10 cellular contexts compared by ENCODE assay signal in the genomic region with DNA sequence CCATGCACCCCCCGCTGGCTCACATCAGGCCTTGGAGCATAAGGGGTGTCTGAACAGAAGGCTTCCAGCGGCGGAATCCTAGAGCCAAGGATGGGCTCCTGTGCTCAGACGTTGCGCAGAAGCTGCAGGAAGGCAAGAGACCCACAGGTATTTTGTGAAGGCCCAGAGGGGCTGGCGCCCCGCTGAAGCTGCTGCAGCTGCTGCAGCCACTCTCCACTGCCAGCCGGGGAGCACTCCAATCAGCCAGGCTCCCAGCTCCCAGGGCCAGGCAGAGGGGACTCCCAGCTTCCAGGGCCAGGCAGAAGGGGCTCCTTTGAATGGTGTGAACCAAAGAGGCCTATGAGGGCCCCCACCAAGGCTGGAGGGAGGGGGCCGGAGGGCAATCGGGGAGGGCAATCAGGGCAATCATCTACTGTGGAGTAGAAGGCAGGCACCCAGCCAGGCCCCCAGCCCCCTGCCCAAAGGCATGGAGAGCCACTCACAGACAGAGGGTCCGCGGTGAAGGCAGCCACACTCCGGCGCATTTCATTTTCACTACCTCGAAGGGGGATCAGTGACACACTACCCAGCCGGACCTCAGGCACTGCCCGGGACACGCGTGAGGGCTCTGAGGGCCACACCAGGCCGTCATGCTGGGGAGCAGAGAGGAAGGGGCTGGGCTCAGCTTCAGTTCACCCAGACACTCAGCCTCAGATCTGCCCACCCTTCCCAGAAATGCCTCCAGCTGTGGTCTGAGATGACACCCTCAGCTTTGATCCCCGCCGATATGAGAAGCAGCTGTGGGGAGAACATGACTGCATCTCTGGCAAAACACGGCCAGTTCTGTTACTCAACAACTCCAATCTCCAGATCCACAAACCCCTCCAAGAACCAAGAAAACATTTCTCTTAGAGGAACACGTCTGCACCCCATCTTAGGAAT. TPM values are rescaled to one million over a fixed set of nuclear protein-coding genes. Genes with fewer than 3 reads are reported as not detected.
DNase-seq lines count a peak whose midpoint lies in the region; ATAC-seq, FAIRE-seq and TF ChIP-seq lines count a peak whose summit lies in the region.
"Had no signal": no experiment of that assay in that cellular context is flagged by ENCODE, and none has a peak within 500 bp of the region (broad histone marks: within the 10 kb centered on the region; RNA-seq: fewer than 3 reads in every experiment).

No MANE protein-coding gene starts in this region.

- intact Hi-C loops in kidney (cut with DNase I): no loop called here

- peaks cover 18 to 21% of the 10 kb centered on the region in 2 donors for H3K36me3 ChIP-seq in kidney (ENCODE audit: control insufficient read depth in 1 of 2, insufficient read depth in 2 of 2, low read length in 2 of 2)

- H3K4me3 ChIP-seq in kidney (ENCODE audit: low read length in 2 of 2): no peak overlapping the region
- H3K4me3 ChIP-seq: coronary artery had no signal

- no peak for TF ChIP-seq CTCF in RWPE1 (conservative IDR thresholded peaks at IDR 0.05; ENCODE audit: low read depth)
- TF ChIP-seq CTCF in kidney (IDR thresholded peaks at IDR 0.05; ENCODE audit: borderline replicate concordance, extremely low read depth, insufficient read depth): no peak

- peaks cover 0 to 4% of the 10 kb centered on the region in 2 donors for H3K4me1 ChIP-seq in kidney (ENCODE audit: control insufficient read depth in 1 of 2, insufficient read depth in 1 of 2, low read depth in 1 of 2, low read length in 2 of 2)

- no peak for FAIRE-seq in kidney (lab: Jason Lieb, UNC)

- DNase-seq in RWPE1 (ENCODE audit: low spot score): no peak
- DNase-seq in activated naive CD4-positive, alpha-beta T cell treated with anti-CD3 and anti-CD28 coated beads, Interleukin-2, amount 50 U/mL, for 16 hours: peak; percentile 54
- peak; percentile 74 for DNase-seq in kidney
- peak; percentile 57 to 63 for DNase-seq in stimulated activated CD8-positive, alpha-beta memory T cell treated with anti-CD3 and anti-CD28 coated beads, Interleukin-15, amount 100 ng/mL, for 48 hours (ENCODE audit: low read depth in 2 of 2)
- no peak for DNase-seq in amniotic stem cell (lab: John Stamatoyannopoulos, UW)
- no peak for DNase-seq in NCI-H82 (lab: John Stamatoyannopoulos, UW)
- DNase-seq: H7 had no signal

- POLR2A ChIA-PET in RWPE1 (lab: Yijun Ruan, JAX; ENCODE audit: low non-redundant PET): no interaction called here

- CTCF ChIA-PET in RWPE1 (lab: Yijun Ruan, JAX): interaction anchor here (1.0 kb wide), 2 partner anchors 8 to 532 kb away, joined by 3 to 4 read pairs; no protein-coding TSS in a partner anchor

- H3K9ac ChIP-seq in kidney (ENCODE audit: low read length in 2 of 2): no peak overlapping the region

- H3K9me3 ChIP-seq in kidney (ENCODE audit: control insufficient read depth in 1 of 2, low read length in 2 of 2): no peaks in the 10 kb centered on the region

- ATAC-seq in HG03520 (IDR thresholded peaks at IDR 0.05; ENCODE audit: unreplicated experiment): no peak
- ATAC-seq in HG03442 (IDR thresholded peaks at IDR 0.05; ENCODE audit: unreplicated experiment): no peak

- H3K27ac ChIP-seq in RWPE1: peak overlapping the region; percentile 55
- no peak overlapping the region for H3K27ac ChIP-seq in kidney (ENCODE audit: low read depth in 2 of 2, low read length in 2 of 2)

RNA-seq across cellular contexts. Expression of a gene that starts 11.6 kb away (rescaled TPM):
- total RNA-seq in kidney: 42.0 TPM
- polyA plus RNA-seq in kidney (ENCODE audit: insufficient read depth, low read depth, low replicate concordance): 12.6 TPM

Comparison
In these comparisons a context has a peak if more than half of its experiments do, and no peak if none do; other contexts are left out.
1. DNase-seq: peak in activated naive CD4-positive, alpha-beta T cell treated with anti-CD3 and anti-CD28 coated beads, Interleukin-2, amount 50 U/mL, for 16 hours (single experiment), kidney (single experiment) and stimulated activated CD8-positive, alpha-beta memory T cell treated with anti-CD3 and anti-CD28 coated beads, Interleukin-15, amount 100 ng/mL, for 48 hours (2 of 2); none in RWPE1 (single experiment), amniotic stem cell (single experiment) and NCI-H82 (single experiment).